ENCODE assay signal across 19 cellular contexts in the genomic region with DNA sequence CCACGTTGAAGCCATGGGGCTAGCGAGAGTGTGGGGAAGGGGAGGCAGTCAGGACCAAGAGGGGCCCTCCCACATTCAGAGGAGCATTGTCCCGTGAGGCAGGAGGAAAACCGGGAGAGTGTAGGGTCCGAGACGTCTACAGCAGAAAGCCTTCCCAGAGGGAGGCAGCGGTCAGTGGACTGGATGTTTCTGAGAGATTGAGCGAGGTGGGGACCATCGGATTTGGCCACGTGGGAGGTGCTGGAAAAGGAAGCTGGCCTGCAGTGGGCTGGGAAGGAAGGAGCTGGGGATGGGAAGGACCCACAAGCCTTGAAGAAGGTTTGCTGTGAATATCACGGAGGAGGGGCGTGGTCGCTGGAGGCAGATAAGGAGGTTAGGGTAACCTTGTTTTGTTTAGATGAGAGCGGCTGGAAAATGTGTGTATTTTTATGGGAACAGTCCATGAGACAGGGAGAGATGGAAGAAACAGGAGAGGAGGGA. TPM values are rescaled to one million over a fixed set of nuclear protein-coding genes. Genes with fewer than 3 reads are reported as not detected.
DNase-seq lines count a peak whose midpoint lies in the region; ATAC-seq and TF ChIP-seq lines count a peak whose summit lies in the region.
"Had no signal": no experiment of that assay in that cellular context is flagged by ENCODE, and none has a peak within 500 bp of the region (broad histone marks: within the 10 kb centered on the region; RNA-seq: fewer than 3 reads in every experiment).

No MANE protein-coding gene starts in this region.

- POLR2A ChIA-PET in SK-N-SH (lab: Yijun Ruan, JAX): no interaction called here
- POLR2A ChIA-PET in RWPE1 (lab: Yijun Ruan, JAX; ENCODE audit: low non-redundant PET): no interaction called here

- DNase-seq in SK-N-SH (no peak), Calu3 (no peak), RWPE1 (ENCODE audit: low spot score) (no peak), mesenteric fat pad (ENCODE audit: low spot score) (peak; percentile 78), NOMO-1 treated with DMSO at 0.1 percent for 48 hours (lab: John Stamatoyannopoulos, UW; ENCODE audit: unreplicated experiment) (no peak)
- no peak for DNase-seq in activated CD4-positive, CD25-positive, alpha-beta regulatory T cell treated with anti-CD3 and anti-CD28 coated beads, Interleukin-2, amount 50 U/mL, for 72 hours
- DNase-seq: activated effector memory CD4-positive, alpha-beta T cell treated with anti-CD3 and anti-CD28 coated beads, Interleukin-2, amount 50 U/mL, for 16 hours; DMS 273 treated with DMSO at 0.1 percent for 48 hours; effector memory CD8-positive, alpha-beta T cell; GF-D8; immature natural killer cell; naive B cell; NCI-H187; NCI-H2227 treated with DMSO at 0.1 percent for 48 hours; spleen had no signal

- H3K4me3 Mint-ChIP-seq in Calu3 (ENCODE audit: low read depth, unreplicated experiment): peak overlapping the region; percentile 17
- H3K4me3 Mint-ChIP-seq: effector memory CD8-positive, alpha-beta T cell; immature natural killer cell; naive B cell had no signal

- ATAC-seq in SK-N-SH treated with all-trans-retinoic acid at 6 μM for 48 hours: no peak
- no peak for ATAC-seq in HG03442 (IDR thresholded peaks at IDR 0.05; ENCODE audit: unreplicated experiment)
- ATAC-seq: effector memory CD8-positive, alpha-beta T cell had no signal

- no peaks in the 10 kb centered on the region for H3K79me2 ChIP-seq in SK-N-SH (ENCODE audit: insufficient read depth)

- no TSS peak for BruUV-seq in Calu3 (replicated peaks; lab: Mats Ljungman, UMichigan)

- no peak for TF ChIP-seq CTCF in SK-N-SH (IDR thresholded peaks at IDR 0.05)
- no peak for TF ChIP-seq CTCF in Calu3 (IDR thresholded peaks at IDR 0.05; ENCODE audit: unreplicated experiment)
- TF ChIP-seq CTCF in RWPE1 (conservative IDR thresholded peaks at IDR 0.05; ENCODE audit: low read depth): no peak

- no peak for TF ChIP-seq EP300 in SK-N-SH (IDR thresholded peaks at IDR 0.05; ENCODE audit: borderline replicate concordance in 1 of 2, low read depth in 1 of 2, low read length in 1 of 2)

- no peak overlapping the region for H3K4me3 ChIP-seq in SK-N-SH (ENCODE audit: low read depth in 2 of 2, low read length in 1 of 2)
- H3K4me3 ChIP-seq: BLaER1, spleen had no signal

- WGBS in SK-N-SH (ENCODE audit: low lambda C conversion rate): 68% methylated on average over 14 of the region's 14 CpGs

- peak overlapping the region; percentile 79; the same call in 1 of the 2 replicates for H2AFZ ChIP-seq in SK-N-SH (ENCODE audit: low read depth)

- peaks cover 0 to 20% of the 10 kb centered on the region in 2 experiments; a peak in 2 of 4 replicates for H3K4me1 ChIP-seq in SK-N-SH (ENCODE audit: control insufficient read depth in 1 of 2, insufficient read depth in 2 of 2, low read depth in 1 of 2, low read length in 1 of 2)

- H3K9me3 ChIP-seq in SK-N-SH: no peaks in the 10 kb centered on the region
- H3K9me3 ChIP-seq: BLaER1, spleen had no signal

- CTCF ChIA-PET in SK-N-SH (lab: Yijun Ruan, JAX) (no interaction called here), Calu3 (lab: Charles Lee) (no interaction called here), RWPE1 (lab: Yijun Ruan, JAX) (no interaction called here)

- peaks cover 50% of the 10 kb centered on the region for H3K4me1 Mint-ChIP-seq in Calu3 (ENCODE audit: low read depth, unreplicated experiment)
- H3K4me1 Mint-ChIP-seq: naive B cell had no signal

- H3K36me3 Mint-ChIP-seq in Calu3 (ENCODE audit: insufficient read depth, unreplicated experiment): peaks cover 19% of the 10 kb centered on the region
- H3K36me3 Mint-ChIP-seq: immature natural killer cell, naive B cell had no signal

- H3K9ac ChIP-seq in SK-N-SH: no peak overlapping the region
- H3K9ac ChIP-seq: BLaER1 had no signal

- H3K27me3 ChIP-seq in SK-N-SH (ENCODE audit: insufficient read depth): no peaks in the 10 kb centered on the region
- H3K27me3 ChIP-seq: BLaER1 had no signal

- H3K9me2 ChIP-seq in SK-N-SH: no peaks in the 10 kb centered on the region

- peak overlapping the region; percentile 40 for H3K27ac Mint-ChIP-seq in Calu3 (ENCODE audit: unreplicated experiment)
- H3K27ac Mint-ChIP-seq: effector memory CD8-positive, alpha-beta T cell; immature natural killer cell; progenitor cell of endocrine pancreas had no signal

- peaks cover 18% of the 10 kb centered on the region for H3F3A ChIP-seq in SK-N-SH (replicated peaks; ENCODE audit: insufficient read depth)

- H3K36me3 ChIP-seq in SK-N-SH (replicated peaks in 1 of 2; ENCODE audit: control insufficient read depth in 1 of 2, insufficient read depth in 2 of 2, low read length in 1 of 2): no peaks in the 10 kb centered on the region
- H3K36me3 ChIP-seq: BLaER1, spleen had no signal

- no peak for TF ChIP-seq RAD21 in SK-N-SH (IDR thresholded peaks at IDR 0.05; ENCODE audit: low read length)

- H3K27me3 Mint-ChIP-seq in Calu3 (ENCODE audit: unreplicated experiment): no peaks in the 10 kb centered on the region

- H3K27ac ChIP-seq in SK-N-SH (ENCODE audit: low read depth in 2 of 2, low read length in 1 of 2) (peak overlapping the region in 1 of 2 experiments; percentile 95; a peak in 2 of 4 replicates), RWPE1 (peak overlapping the region; percentile 71)
- H3K27ac ChIP-seq: BLaER1 had no signal

- no peaks in the 10 kb centered on the region for H3K9me3 Mint-ChIP-seq in Calu3 (ENCODE audit: low read depth, unreplicated experiment)
- H3K9me3 Mint-ChIP-seq: effector memory CD8-positive, alpha-beta T cell; immature natural killer cell had no signal

- H4K20me1 ChIP-seq in SK-N-SH (ENCODE audit: insufficient read depth): no peaks in the 10 kb centered on the region
- H4K20me1 ChIP-seq: BLaER1 had no signal

- intact Hi-C loops in Calu3 (cut with micrococcal nuclease; ENCODE audit: unreplicated experiment): loop anchor here (2.0 kb wide), 1 partner anchor 20 kb away; no protein-coding TSS in a partner anchor

- H3K4me2 ChIP-seq in SK-N-SH: no peak overlapping the region
- H3K4me2 ChIP-seq: BLaER1 had no signal

TF ChIP-seq in SK-N-SH, 30 proteins besides CTCF, POLR2A, EP300 and RAD21 (continues in another document):
- TF ChIP-seq JUND (IDR thresholded peaks at IDR 0.05) (no peak), SMC3 (IDR thresholded peaks at IDR 0.05; ENCODE audit: low read depth, low read length) (no peak), NRF1 (IDR thresholded peaks at IDR 0.05; ENCODE audit: low read depth, low read length) (no peak), TAF1 (IDR thresholded peaks at IDR 0.05; ENCODE audit: borderline replicate concordance, low read depth, low read length) (no peak), IRF3 (IDR thresholded peaks at IDR 0.05; ENCODE audit: low read depth, low read length) (no peak), MXI1 (IDR thresholded peaks at IDR 0.05; ENCODE audit: low read depth, low read length) (no peak), GATA2 (CRISPR knock-in tag; IDR thresholded peaks at IDR 0.05) (no peak), POLR2AphosphoS5 (IDR thresholded peaks at IDR 0.05; ENCODE audit: low read depth, low read length) (no peak)

TF ChIP-seq in SK-N-SH treated with all-trans-retinoic acid at 6 μM for 48 hours, 23 proteins besides CTCF, POLR2A, EP300 and RAD21 (continues in another document):
- TF ChIP-seq ZFP30 (CRISPR knock-in tag; IDR thresholded peaks at IDR 0.05): no peak
- no peak for TF ChIP-seq CSRNP3 (CRISPR knock-in tag; IDR thresholded peaks at IDR 0.05)
- TF ChIP-seq PPARA (CRISPR knock-in tag; IDR thresholded peaks at IDR 0.05; ENCODE audit: borderline replicate concordance): no peak
- no peak for TF ChIP-seq BACH2 (CRISPR knock-in tag; IDR thresholded peaks at IDR 0.05; ENCODE audit: borderline replicate concordance)
- TF ChIP-seq POU6F1 (CRISPR knock-in tag; IDR thresholded peaks at IDR 0.05; ENCODE audit: borderline replicate concordance, low read depth): no peak
- no peak for TF ChIP-seq SNAI2 (CRISPR knock-in tag; IDR thresholded peaks at IDR 0.05)
- TF ChIP-seq, protein P1, sequence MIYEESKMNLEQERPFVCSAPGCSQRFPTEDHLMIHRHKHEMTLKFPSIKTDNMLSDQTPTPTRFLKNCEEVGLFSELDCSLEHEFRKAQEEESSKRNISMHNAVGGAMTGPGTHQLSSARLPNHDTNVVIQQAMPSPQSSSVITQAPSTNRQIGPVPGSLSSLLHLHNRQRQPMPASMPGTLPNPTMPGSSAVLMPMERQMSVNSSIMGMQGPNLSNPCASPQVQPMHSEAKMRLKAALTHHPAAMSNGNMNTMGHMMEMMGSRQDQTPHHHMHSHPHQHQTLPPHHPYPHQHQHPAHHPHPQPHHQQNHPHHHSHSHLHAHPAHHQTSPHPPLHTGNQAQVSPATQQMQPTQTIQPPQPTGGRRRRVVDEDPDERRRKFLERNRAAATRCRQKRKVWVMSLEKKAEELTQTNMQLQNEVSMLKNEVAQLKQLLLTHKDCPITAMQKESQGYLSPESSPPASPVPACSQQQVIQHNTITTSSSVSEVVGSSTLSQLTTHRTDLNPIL (CRISPR knock-in tag; IDR thresholded peaks at IDR 0.05; ENCODE audit: low read depth): no peak
- no peak for TF ChIP-seq TOX (CRISPR knock-in tag; IDR thresholded peaks at IDR 0.05; ENCODE audit: borderline replicate concordance)

RNA-seq across cellular contexts. Expression of gene SMOX, which starts 14.2 kb away (rescaled TPM):
- 7.6 and 17.2 TPM in 2 replicates for polyA plus RNA-seq in SK-N-SH (2012; rRNA removed)
- 8.3 and 10.4 TPM in 2 replicates for polyA plus RNA-seq in SK-N-SH (2012; cell fraction: cytosol; rRNA removed)
- polyA plus RNA-seq in SK-N-SH (2012; cell fraction: nucleus; rRNA removed): 27.9 and 36.1 TPM in 2 replicates
- 17.0 and 17.5 TPM in 2 replicates for total RNA-seq in Calu3 (2022)
- 6.4 TPM for total RNA-seq in mesenteric fat pad
